15 cellular contexts compared by ENCODE assay signal in the genomic region with DNA sequence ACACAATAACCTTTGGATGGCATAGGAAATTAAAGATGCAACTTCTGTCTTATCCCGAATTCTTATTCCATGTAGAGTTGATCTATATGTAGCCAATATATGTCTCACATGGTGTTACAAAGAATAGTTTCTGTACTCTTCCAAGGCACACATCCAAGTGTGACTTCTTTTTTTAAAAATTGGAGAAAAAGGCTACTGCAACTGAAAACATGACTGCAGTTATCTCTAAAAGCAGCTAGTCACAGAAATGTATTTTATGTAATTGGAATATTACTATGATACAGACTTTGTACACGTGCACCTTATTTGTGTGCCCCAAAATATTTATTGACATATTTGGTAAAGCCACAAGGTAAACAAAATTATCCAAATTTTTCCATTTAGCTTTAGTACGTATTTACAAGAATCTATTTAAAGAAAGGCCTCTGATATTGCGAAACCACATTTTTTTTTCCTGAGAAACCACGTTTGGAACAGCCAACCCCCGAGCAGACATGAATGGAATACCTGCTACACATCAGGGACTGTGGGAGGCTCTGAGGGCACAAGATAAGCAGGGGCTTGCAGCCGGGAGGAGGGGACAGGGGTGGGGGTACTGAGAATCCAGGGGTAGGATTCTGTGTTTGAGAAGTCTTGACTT.
DNase-seq lines count a peak whose midpoint lies in the region; ATAC-seq and TF ChIP-seq lines count a peak whose summit lies in the region.
"Had no signal": no experiment of that assay in that cellular context is flagged by ENCODE, and none has a peak within 500 bp of the region (broad histone marks: within the 10 kb centered on the region; RNA-seq: fewer than 3 reads in every experiment).

No MANE protein-coding gene starts in this region.

- H3K27ac ChIP-seq in ovary (no peak overlapping the region), endodermal cell (ENCODE audit: low read depth, low read length) (no peak overlapping the region)
- H3K27ac ChIP-seq: epithelial cell of prostate, psoas muscle had no signal

- 10 to 22% (median 14%) methylated on average over 7 of the region's 7 CpGs for WGBS in ovary, 3 donors
- 79 to 93% methylated on average over 3 to 7 of the region's 7 CpGs for WGBS in endodermal cell (ENCODE audit: insufficient coverage in 1 of 2, insufficient read length in 1 of 2), 2 experiments

- TF ChIP-seq EP300 in ovary (IDR thresholded peaks at IDR 0.05), result no peak

- intact Hi-C loops in ovary (cut with DNase I), result no loop called here

- H3K4me3 Mint-ChIP-seq in endodermal cell, result no peak overlapping the region

- H3K9ac ChIP-seq in endodermal cell (ENCODE audit: extremely low read depth, low read length, poor library complexity, severe bottlenecking), result no peak overlapping the region

- H3K9me3 ChIP-seq in ovary, result no peaks in the 10 kb centered on the region
- H3K9me3 ChIP-seq in endodermal cell (ENCODE audit: control insufficient read depth, low read length), result no peaks in the 10 kb centered on the region
- H3K9me3 ChIP-seq: psoas muscle had no signal

- H3K4me1 ChIP-seq in ovary (ENCODE audit: insufficient read depth) (peaks cover 1% of the 10 kb centered on the region), endodermal cell (ENCODE audit: control insufficient read depth, insufficient read depth, low read length) (no peaks in the 10 kb centered on the region)
- H3K4me1 ChIP-seq: psoas muscle had no signal

- H3K27me3 ChIP-seq in ovary (no peaks in the 10 kb centered on the region), endodermal cell (ENCODE audit: control insufficient read depth, insufficient read depth, low read length, poor library complexity, severe bottlenecking) (no peaks in the 10 kb centered on the region)

- ATAC-seq in GM21515 (IDR thresholded peaks at IDR 0.05; ENCODE audit: unreplicated experiment) (no peak), HG03439 (IDR thresholded peaks at IDR 0.05; ENCODE audit: unreplicated experiment) (no peak)
- ATAC-seq: psoas muscle had no signal

- no peak for TF ChIP-seq CTCF in AG09319 (IDR thresholded peaks at IDR 0.05; ENCODE audit: low read depth, low read length)
- TF ChIP-seq CTCF in epithelial cell of proximal tubule (conservative IDR thresholded peaks at IDR 0.05; ENCODE audit: low read depth, low read length), result no peak
- no peak for TF ChIP-seq CTCF in ovary (IDR thresholded peaks at IDR 0.05)
- TF ChIP-seq CTCF in endodermal cell (conservative IDR thresholded peaks at IDR 0.05), result no peak

- no peak for TF ChIP-seq POLR2A in ovary (IDR thresholded peaks at IDR 0.05)

- peaks cover 3% of the 10 kb centered on the region for H3K27me3 Mint-ChIP-seq in endodermal cell (ENCODE audit: insufficient read depth)

- DNase-seq in AG09319 (ENCODE audit: extremely low read depth, low read depth), result peak; percentile 59
- DNase-seq in NCI-H226, result peak; percentile 29
- peak; percentile 23 for DNase-seq in epithelial cell of proximal tubule (ENCODE audit: low read depth)
- DNase-seq in ovary, result peak in 3 of 5 donors; percentile 21 to 36 (median 23)
- no peak for DNase-seq in NCI-H345 treated with DMSO at 0.1 percent for 48 hours (lab: John Stamatoyannopoulos, UW; ENCODE audit: unreplicated experiment)
- DNase-seq in endodermal cell, result no peak
- DNase-seq: activated CD4-positive, alpha-beta T cell treated with anti-CD3 and anti-CD28 coated beads, Interleukin-2, amount 50 U/mL, for 48 hours; GOT3; NCI-H1105; NCI-H526; psoas muscle had no signal

- H3K27ac Mint-ChIP-seq in endodermal cell, result no peak overlapping the region
- H3K27ac Mint-ChIP-seq: activated T-helper 2 cell treated with anti-CD3 and anti-CD28 coated beads, Interferon-gamma antibody, Interleukin-2, Interleukin-4, amounts not matched to agents 10 μg/mL and 5 μg/mL and 100 μg/mL, durations not matched to agents 14 hours and 24 hours and 36 hours had no signal

- no peaks in the 10 kb centered on the region for H3K9me3 Mint-ChIP-seq in endodermal cell
- H3K9me3 Mint-ChIP-seq: activated T-helper 2 cell treated with anti-CD3 and anti-CD28 coated beads, Interferon-gamma antibody, Interleukin-2, Interleukin-4, amounts not matched to agents 10 μg/mL and 5 μg/mL and 100 μg/mL, durations not matched to agents 14 hours and 24 hours and 36 hours had no signal

- H3K36me3 ChIP-seq in ovary, result no peaks in the 10 kb centered on the region
- no peaks in the 10 kb centered on the region for H3K36me3 ChIP-seq in endodermal cell (ENCODE audit: control insufficient read depth, insufficient read depth, low read length)

- H3K4me1 Mint-ChIP-seq in endodermal cell, result no peaks in the 10 kb centered on the region

- no peak overlapping the region for H3K4me3 ChIP-seq in epithelial cell of proximal tubule (ENCODE audit: low read depth, low read length)
- H3K4me3 ChIP-seq in ovary, result no peak overlapping the region
- no peak overlapping the region for H3K4me3 ChIP-seq in endodermal cell (ENCODE audit: low read length)
- H3K4me3 ChIP-seq: psoas muscle had no signal

- H3K36me3 Mint-ChIP-seq in endodermal cell (ENCODE audit: low read depth), result no peaks in the 10 kb centered on the region

Comparison
In these comparisons a context has a peak if more than half of its experiments do, and no peak if none do; other contexts are left out.
1. DNase-seq: peak in AG09319 (single experiment), NCI-H226 (single experiment), epithelial cell of proximal tubule (single experiment) and ovary (3 of 5); none in NCI-H345 treated with DMSO at 0.1 percent for 48 hours (single experiment) and endodermal cell (single experiment).